In the genomic region with DNA sequence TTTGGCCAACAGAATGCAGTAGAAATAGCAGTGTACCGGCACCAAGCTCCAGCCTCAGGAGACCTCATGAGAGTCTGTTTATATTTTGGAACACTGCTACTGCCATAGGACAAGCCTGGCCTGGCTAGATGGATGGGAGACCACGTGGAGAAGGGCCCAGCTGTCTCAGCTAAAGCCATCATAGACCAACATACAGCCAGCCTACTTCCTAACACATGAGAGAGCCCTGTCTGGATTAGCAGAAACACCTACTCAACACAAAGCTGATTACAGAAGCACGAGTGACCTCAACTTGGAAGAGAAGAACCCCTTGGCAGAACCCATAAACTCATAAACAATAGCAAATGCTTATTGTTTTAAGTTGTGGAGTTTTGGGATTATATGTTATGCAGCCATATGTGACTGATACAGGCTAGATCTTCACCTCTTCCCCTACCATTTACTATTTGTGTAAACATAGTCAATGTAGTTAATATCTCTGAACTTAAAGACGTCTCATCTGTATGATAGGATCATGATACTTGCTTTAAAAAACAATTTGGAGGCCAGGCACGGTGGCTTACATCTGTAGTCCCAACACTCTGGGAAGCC, we compare ENCODE assay signal across 21 cellular contexts.
A peak's percentile ranks its signal among the peaks of the same experiment; 100 is the strongest.
DNase-seq lines count a peak whose midpoint lies in the region; ATAC-seq and TF ChIP-seq lines count a peak whose summit lies in the region.
"Had no signal": no experiment of that assay in that cellular context is flagged by ENCODE, and none has a peak within 500 bp of the region (broad histone marks: within the 10 kb centered on the region; RNA-seq: fewer than 3 reads in every experiment).

No MANE protein-coding gene starts in this region.

- H3K4me1 ChIP-seq in suprapubic skin: peaks cover 32% of the 10 kb centered on the region
- H3K4me1 ChIP-seq: right atrium auricular region, uterus had no signal

- H3K9me3 Mint-ChIP-seq in activated naive CD4-positive, alpha-beta T cell treated with anti-CD3 and anti-CD28 coated beads, Interleukin-2, amount 50 U/mL, for 24 hours: no peaks in the 10 kb centered on the region
- peaks cover 0 to 9% of the 10 kb centered on the region in 2 donors for H3K9me3 Mint-ChIP-seq in activated naive CD4-positive, alpha-beta T cell treated with anti-CD3 and anti-CD28 coated beads, Interleukin-2, amount 50 U/mL, for 72 hours
- H3K9me3 Mint-ChIP-seq in MCF 10A (ENCODE audit: unreplicated experiment) (no peaks in the 10 kb centered on the region), nephron (no peaks in the 10 kb centered on the region)
- H3K9me3 Mint-ChIP-seq: T-cell had no signal

- intact Hi-C loops in MCF 10A (cut with micrococcal nuclease): no loop called here

- no peak for DNase-seq in activated naive CD4-positive, alpha-beta T cell treated with anti-CD3 and anti-CD28 coated beads, Interleukin-2, amount 50 U/mL, for 72 hours (ENCODE audit: low spot score in 2 of 2)
- DNase-seq in MCF 10A (ENCODE audit: unreplicated experiment) (no peak), suprapubic skin (ENCODE audit: low spot score in 2 of 2) (no peak), NCI-H2227 (lab: John Stamatoyannopoulos, UW; ENCODE audit: unreplicated experiment) (no peak), NCI-H2029 (lab: John Stamatoyannopoulos, UW) (no peak), OCI-M2 (lab: John Stamatoyannopoulos, UW; ENCODE audit: unreplicated experiment) (no peak)
- DNase-seq: activated CD4-positive, alpha-beta T cell treated with anti-CD3 and anti-CD28 coated beads for 4 hours; activated effector memory CD4-positive, alpha-beta T cell treated with Interleukin-2 at 50 U/mL for 16 hours; effector CD8-positive, alpha-beta T cell; GM23248; kidney glomerular epithelial cell; NCI-H1694 treated with DMSO at 0.1 percent for 48 hours; occipital lobe; SIG-M5; substantia nigra; T-cell; uterus had no signal

- H3K36me3 ChIP-seq in suprapubic skin: no peaks in the 10 kb centered on the region
- H3K36me3 ChIP-seq: right atrium auricular region, uterus had no signal

- no peaks in the 10 kb centered on the region for H3K27me3 ChIP-seq in suprapubic skin
- H3K27me3 ChIP-seq: right atrium auricular region, uterus had no signal

- POLR2A ChIA-PET in MCF 10A (lab: Yijun Ruan, JAX): interaction anchor here (0.8 to 3.6 kb wide), 7 partner anchors 10 to 183 kb away, joined by 3 to 20 read pairs (median 7); no protein-coding TSS in a partner anchor

- no peaks in the 10 kb centered on the region for H3K27me3 Mint-ChIP-seq in activated naive CD4-positive, alpha-beta T cell treated with anti-CD3 and anti-CD28 coated beads, Interleukin-2, amount 50 U/mL, for 24 hours
- H3K27me3 Mint-ChIP-seq in MCF 10A (ENCODE audit: insufficient read depth, unreplicated experiment): no peaks in the 10 kb centered on the region
- H3K27me3 Mint-ChIP-seq in nephron (ENCODE audit: low read depth): no peaks in the 10 kb centered on the region
- H3K27me3 Mint-ChIP-seq: brain, T-cell had no signal

- H3K27ac ChIP-seq in suprapubic skin: peak overlapping the region; percentile 1
- H3K27ac ChIP-seq: GM23248, right atrium auricular region, uterus had no signal

- no peak for ATAC-seq in activated naive CD4-positive, alpha-beta T cell treated with anti-CD3 and anti-CD28 coated beads, Interleukin-2, amount 50 U/mL, for 72 hours
- ATAC-seq: T-cell had no signal

- peak overlapping the region; percentile 57 for H3K27ac Mint-ChIP-seq in activated naive CD4-positive, alpha-beta T cell treated with anti-CD3 and anti-CD28 coated beads, Interleukin-2, amount 50 U/mL, for 24 hours
- peak overlapping the region in 1 of 2 donors; percentile 25 for H3K27ac Mint-ChIP-seq in activated naive CD4-positive, alpha-beta T cell treated with anti-CD3 and anti-CD28 coated beads, Interleukin-2, amount 50 U/mL, for 72 hours
- peak overlapping the region; percentile 85 for H3K27ac Mint-ChIP-seq in MCF 10A (ENCODE audit: low read depth, unreplicated experiment)
- peak overlapping the region in 2 of 3 experiments; percentile 30 to 57 for H3K27ac Mint-ChIP-seq in nephron

- CTCF ChIA-PET in MCF 10A (lab: Yijun Ruan, JAX): interaction anchor here (0.6 to 1.4 kb wide), 5 partner anchors 15 to 856 kb away, joined by 3 to 6 read pairs (median 3); no protein-coding TSS in a partner anchor

- TF ChIP-seq EP300 in suprapubic skin (IDR thresholded peaks at IDR 0.05): no peak

- 74% methylated on average over 5 of the region's 5 CpGs for WGBS in suprapubic skin

- BruUV-seq in MCF 10A (replicated peaks; lab: Mats Ljungman, UMichigan): no TSS peak

- no peak for TF ChIP-seq POLR2A in suprapubic skin (IDR thresholded peaks at IDR 0.05)

- H3K9me3 ChIP-seq in suprapubic skin: no peaks in the 10 kb centered on the region
- H3K9me3 ChIP-seq: right atrium auricular region, uterus had no signal

- no peak overlapping the region for H3K4me3 ChIP-seq in suprapubic skin
- H3K4me3 ChIP-seq: GM23248, right atrium auricular region, uterus had no signal

- H3K4me1 Mint-ChIP-seq in activated naive CD4-positive, alpha-beta T cell treated with anti-CD3 and anti-CD28 coated beads, Interleukin-2, amount 50 U/mL, for 24 hours: peaks cover 13% of the 10 kb centered on the region
- peaks cover 19% of the 10 kb centered on the region for H3K4me1 Mint-ChIP-seq in MCF 10A (ENCODE audit: insufficient read depth, unreplicated experiment)
- H3K4me1 Mint-ChIP-seq in nephron: peaks cover 12% of the 10 kb centered on the region
- H3K4me1 Mint-ChIP-seq: T-cell had no signal

- H3K4me3 Mint-ChIP-seq in activated naive CD4-positive, alpha-beta T cell treated with anti-CD3 and anti-CD28 coated beads, Interleukin-2, amount 50 U/mL, for 24 hours: no peak overlapping the region
- H3K4me3 Mint-ChIP-seq in MCF 10A (ENCODE audit: unreplicated experiment): no peak overlapping the region
- H3K4me3 Mint-ChIP-seq in nephron: no peak overlapping the region
- H3K4me3 Mint-ChIP-seq: brain, T-cell had no signal

- H3K36me3 Mint-ChIP-seq in activated naive CD4-positive, alpha-beta T cell treated with anti-CD3 and anti-CD28 coated beads, Interleukin-2, amount 50 U/mL, for 24 hours: no peaks in the 10 kb centered on the region
- H3K36me3 Mint-ChIP-seq in activated naive CD4-positive, alpha-beta T cell treated with anti-CD3 and anti-CD28 coated beads, Interleukin-2, amount 50 U/mL, for 72 hours: no peaks in the 10 kb centered on the region
- H3K36me3 Mint-ChIP-seq in MCF 10A (ENCODE audit: insufficient read depth, unreplicated experiment) (peaks cover 5% of the 10 kb centered on the region), nephron (ENCODE audit: low read depth) (no peaks in the 10 kb centered on the region)
- H3K36me3 Mint-ChIP-seq: brain, T-cell had no signal

- TF ChIP-seq CTCF in MCF 10A (IDR thresholded peaks at IDR 0.05; ENCODE audit: unreplicated experiment) (no peak), nephron (IDR thresholded peaks at IDR 0.05; ENCODE audit: unreplicated experiment in 3 of 3) (no peak), suprapubic skin (IDR thresholded peaks at IDR 0.05) (no peak)
